ENCODE assay signal across 37 cellular contexts in genomic region chrX:47227334-47227583, GRCh38. TPM values are rescaled to one million over a fixed set of nuclear protein-coding genes. Genes with fewer than 3 reads are reported as not detected.
A peak's percentile ranks its signal among the peaks of the same experiment; 100 is the strongest.
DNase-seq lines count a peak whose midpoint lies in the region; ATAC-seq, FAIRE-seq and TF ChIP-seq lines count a peak whose summit lies in the region.
"Had no signal": no experiment of that assay in that cellular context is flagged by ENCODE, and none has a peak within 500 bp of the region (broad histone marks: within the 10 kb centered on the region; RNA-seq: fewer than 3 reads in every experiment).

No MANE protein-coding gene starts in this region.

- no peaks in the 10 kb centered on the region for H3K27me3 Mint-ChIP-seq in astrocyte (ENCODE audit: low read depth, unreplicated experiment)
- H3K27me3 Mint-ChIP-seq: B cell; CD4-positive, alpha-beta memory T cell; CD4-positive, alpha-beta T cell; CD4-positive, CD25-positive, alpha-beta regulatory T cell had no signal

- no peaks in the 10 kb centered on the region for H3K9me2 ChIP-seq in Karpas-422 (replicated peaks; ENCODE audit: insufficient read depth, low read length)

- H3K9me3 Mint-ChIP-seq in astrocyte (ENCODE audit: unreplicated experiment) = peaks cover 1% of the 10 kb centered on the region
- H3K9me3 Mint-ChIP-seq: CD4-positive, alpha-beta T cell; CD8-positive, alpha-beta memory T cell; CD8-positive, alpha-beta T cell had no signal

- H3K9me3 ChIP-seq in astrocyte (ENCODE audit: insufficient read depth, low read depth, low read length) = no peaks in the 10 kb centered on the region
- no peaks in the 10 kb centered on the region for H3K9me3 ChIP-seq in Karpas-422 (ENCODE audit: low read length)
- H3K9me3 ChIP-seq: A549; BE2C; BLaER1; BLaER1 treated with 17β-estradiol and CSF1 and Interleukin-3, amounts not matched to agents 10 nM and 100 nM; Caco-2 had no signal

- H3K4me3 ChIP-seq in astrocyte (ENCODE audit: insufficient read depth, low read depth, low read length) = no peak overlapping the region
- H3K4me3 ChIP-seq in Karpas-422 (ENCODE audit: low read length) = no peak overlapping the region
- H3K4me3 ChIP-seq: A549; BLaER1; BLaER1 treated with 17β-estradiol and CSF1 and Interleukin-3, amounts not matched to agents 10 nM and 100 nM had no signal

- intact Hi-C loops in posterior vena cava (cut with DNase I) (no loop called here), sciatic nerve (cut with DNase I) (loop anchor here (10.0 kb wide), 1 partner anchor 1968 kb away; no protein-coding TSS in a partner anchor)

- no peaks in the 10 kb centered on the region for H3K36me3 Mint-ChIP-seq in astrocyte (ENCODE audit: low read depth, unreplicated experiment)

- peak; percentile 34 for FAIRE-seq in astrocyte (lab: Jason Lieb, UNC)
- FAIRE-seq: A204.1, A549, D721Med had no signal

- H3K27ac ChIP-seq in astrocyte (ENCODE audit: low read depth, low read length) (no peak overlapping the region), Karpas-422 (ENCODE audit: low read length) (no peak overlapping the region)
- H3K27ac ChIP-seq: 22Rv1; A549; BLaER1; BLaER1 treated with 17β-estradiol and CSF1 and Interleukin-3, amounts not matched to agents 10 nM and 100 nM; C4-2B had no signal

- no peak for ATAC-seq in sciatic nerve
- ATAC-seq: A549; CD8-positive, alpha-beta T cell had no signal

- H3K79me2 ChIP-seq in astrocyte (ENCODE audit: insufficient read depth, low read length) = peaks cover 8% of the 10 kb centered on the region
- H3K79me2 ChIP-seq in Karpas-422 (ENCODE audit: low read length) = peaks cover 5% of the 10 kb centered on the region

- H3K9ac ChIP-seq in astrocyte (ENCODE audit: low read length) (no peak overlapping the region), Karpas-422 (ENCODE audit: low read length) (no peak overlapping the region)
- H3K9ac ChIP-seq: BLaER1; BLaER1 treated with 17β-estradiol and CSF1 and Interleukin-3, amounts not matched to agents 10 nM and 100 nM had no signal

- no peak overlapping the region for H3K4me3 Mint-ChIP-seq in astrocyte (ENCODE audit: unreplicated experiment)
- H3K4me3 Mint-ChIP-seq: B cell; CD14-positive monocyte; CD4-positive, alpha-beta memory T cell; CD4-positive, alpha-beta T cell; CD8-positive, alpha-beta memory T cell; CD8-positive, alpha-beta T cell had no signal

- H4K20me1 ChIP-seq in astrocyte (ENCODE audit: insufficient read depth, low read length) (peaks cover 1% of the 10 kb centered on the region), Karpas-422 (ENCODE audit: insufficient read depth, low read depth, low read length) (peaks cover 8% of the 10 kb centered on the region; the same call in 1 of the 2 replicates)

- no peaks in the 10 kb centered on the region for H3K27me3 ChIP-seq in astrocyte (ENCODE audit: insufficient read depth, low read length)
- H3K27me3 ChIP-seq in Karpas-422 (ENCODE audit: low read length) = no peaks in the 10 kb centered on the region
- H3K27me3 ChIP-seq: BE2C had no signal

- TF ChIP-seq CTCF in astrocyte (IDR thresholded peaks at IDR 0.05; ENCODE audit: insufficient read depth, low read depth, low read length) = no peak

- no peak overlapping the region for H3K27ac Mint-ChIP-seq in astrocyte (ENCODE audit: unreplicated experiment)
- H3K27ac Mint-ChIP-seq: B cell; CD4-positive, alpha-beta T cell; CD8-positive, alpha-beta T cell had no signal

- H3K36me3 ChIP-seq in astrocyte (ENCODE audit: insufficient read depth, low read length) (peaks cover 8% of the 10 kb centered on the region), Karpas-422 (ENCODE audit: insufficient read depth, low read length) (peaks cover 47% of the 10 kb centered on the region)

- H3K4me1 ChIP-seq in astrocyte (ENCODE audit: insufficient read depth, low read length) (no peaks in the 10 kb centered on the region), Karpas-422 (ENCODE audit: low read length) (peaks cover 4% of the 10 kb centered on the region)
- H3K4me1 ChIP-seq: BE2C, Caco-2 had no signal

- DNase-seq in activated T-cell treated with anti-CD3 and anti-CD28 coated beads, Interleukin-2, amount 50 U/mL, for 1 hour = peak; percentile 1
- no peak for DNase-seq in activated T-cell treated with anti-CD3 and anti-CD28 coated beads, Interleukin-2, amount 50 U/mL, for 48 hours
- DNase-seq in astrocyte (ENCODE audit: low read depth) (no peak), posterior vena cava (ENCODE audit: low spot score) (peak; percentile 58), sciatic nerve (ENCODE audit: low spot score) (peak; percentile 58), RPMI8226 (no peak), HPDE6-E6E7 (ENCODE audit: extremely low spot score) (no peak), Karpas-422 (no peak)
- DNase-seq: 8988T; ACHN; AML-193; BE2C; C1 segment of cervical spinal cord; Caco-2; Calu3; CD4-positive, alpha-beta memory T cell; CD4-positive, alpha-beta T cell; CD4-positive, CD25-positive, alpha-beta regulatory T cell; CD8-positive, alpha-beta memory T cell; CD8-positive, alpha-beta T cell; COR-L47; DMS 273 treated with DMSO at 0.1 percent for 48 hours; DMS153; DMS53; DMS79; DMS79 treated with DMSO at 0.1 percent for 48 hours; DND-41; EL had no signal

- H3K4me1 Mint-ChIP-seq in astrocyte (ENCODE audit: low read depth, unreplicated experiment) = peaks cover 2% of the 10 kb centered on the region
- H3K4me1 Mint-ChIP-seq: CD14-positive monocyte had no signal

- H3K4me2 ChIP-seq in astrocyte (ENCODE audit: low read length) (no peak overlapping the region), Karpas-422 (ENCODE audit: low read depth, low read length, poor library complexity, severe bottlenecking) (no peak overlapping the region)
- H3K4me2 ChIP-seq: A549; BLaER1; BLaER1 treated with 17β-estradiol and CSF1 and Interleukin-3, amounts not matched to agents 10 nM and 100 nM had no signal

- H2AFZ ChIP-seq in astrocyte (ENCODE audit: low read depth, low read length) = no peak overlapping the region
- no peak overlapping the region for H2AFZ ChIP-seq in Karpas-422 (ENCODE audit: low read length)

RNA-seq across cellular contexts. Expression of gene USP11, which starts 5.5 kb away (rescaled TPM):
- total RNA-seq in astrocyte = 75.7 and 80.8 TPM in 2 replicates
- 10 to 100 TPM; 50.2 to 61.6 TPM for total RNA-seq in posterior vena cava
- 81.0 TPM for total RNA-seq in sciatic nerve
- total RNA-seq in Karpas-422 (2014; rRNA removed; shearing (Covaris generic); ENCODE audit: low replicate concordance) = 30.9 and 40.7 TPM in 2 replicates

RNA-seq across cellular contexts. Expression of gene CDK16, which starts 8.8 kb away (rescaled TPM):
- total RNA-seq in astrocyte (110 and 128 TPM in 2 replicates), posterior vena cava (10 to 100 TPM; 53.5 to 55.3 TPM), sciatic nerve (55.9 TPM)
- total RNA-seq in Karpas-422 (2014; rRNA removed; shearing (Covaris generic); ENCODE audit: low replicate concordance) = 45.4 and 45.9 TPM in 2 replicates

RNA-seq across cellular contexts. Expression of gene UBA1, which starts 33.6 kb away (rescaled TPM):
- total RNA-seq in astrocyte (232 and 244 TPM in 2 replicates), posterior vena cava (100 to 1,000 TPM; 151 to 179 TPM), sciatic nerve (165 TPM)
- total RNA-seq in Karpas-422 (2014; rRNA removed; shearing (Covaris generic); ENCODE audit: low replicate concordance) = 178 and 214 TPM in 2 replicates

Comparison
In these comparisons a context has a peak if more than half of its experiments do, and no peak if none do; other contexts are left out.
1. DNase-seq: peak in activated T-cell treated with anti-CD3 and anti-CD28 coated beads, Interleukin-2, amount 50 U/mL, for 1 hour (single experiment), posterior vena cava (single experiment) and sciatic nerve (single experiment); none in activated T-cell treated with anti-CD3 and anti-CD28 coated beads, Interleukin-2, amount 50 U/mL, for 48 hours (0 of 2), astrocyte (single experiment), RPMI8226 (single experiment), HPDE6-E6E7 (single experiment) and Karpas-422 (single experiment).